ENCODE assay signal across 2 cellular contexts in the genomic region with DNA sequence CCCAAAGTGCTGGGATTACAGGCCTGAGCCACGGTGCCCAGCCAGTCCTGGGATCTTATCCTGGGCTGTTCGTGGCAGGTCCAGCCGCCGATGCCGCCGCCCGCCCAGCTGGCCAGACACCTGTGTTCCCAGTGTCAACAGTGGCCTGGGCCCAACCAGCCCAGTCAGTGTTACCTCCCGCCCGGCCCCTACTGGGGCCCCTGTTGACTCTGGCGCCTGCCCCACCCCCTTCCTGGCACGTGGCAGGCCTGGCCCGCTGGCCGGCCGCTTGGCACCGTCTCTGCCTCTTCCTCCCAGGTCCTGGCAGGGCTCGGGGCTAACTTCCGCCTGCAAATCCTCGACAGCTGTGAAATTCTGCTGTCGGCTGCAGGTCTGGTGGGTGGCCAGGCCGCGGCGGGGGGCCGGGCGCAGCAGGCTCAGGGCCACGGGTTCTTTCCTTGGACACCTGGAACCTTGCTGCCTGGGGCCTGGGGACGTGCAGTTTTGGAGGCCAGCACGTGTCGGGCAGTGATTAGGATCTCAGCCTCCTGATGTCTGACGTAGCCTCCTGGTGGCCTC.
TF ChIP-seq lines count a peak whose summit lies in the region.

No MANE protein-coding gene starts in this region.

TF ChIP-seq in IMR-90, 13 proteins besides CTCF, POLR2A, EP300 and RAD21:
- no peak for TF ChIP-seq NFE2L2 (IDR thresholded peaks at IDR 0.05; ENCODE audit: low read depth, low read length)
- TF ChIP-seq RCOR1 (IDR thresholded peaks at IDR 0.05; ENCODE audit: insufficient replicate concordance, low read length), result no peak
- peak; percentile 26; the same call in 1 of the 2 replicates for TF ChIP-seq USF2 (IDR thresholded peaks at IDR 0.05; ENCODE audit: low read depth, low read length)
- peak; percentile 17; the same call in 1 of the 2 replicates for TF ChIP-seq MXI1 (IDR thresholded peaks at IDR 0.05; ENCODE audit: borderline replicate concordance, low read depth, low read length)
- no peak for TF ChIP-seq MAZ (IDR thresholded peaks at IDR 0.05; ENCODE audit: borderline replicate concordance, low read depth, low read length)
- no peak for TF ChIP-seq CHD1 (IDR thresholded peaks at IDR 0.05; ENCODE audit: low read depth, low read length)
- no peak for TF ChIP-seq ELK1 (IDR thresholded peaks at IDR 0.05; ENCODE audit: borderline replicate concordance, low read depth, low read length)
- TF ChIP-seq SMC3 (IDR thresholded peaks at IDR 0.05; ENCODE audit: low read depth, low read length), result no peak
- no peak for TF ChIP-seq CEBPB (IDR thresholded peaks at IDR 0.05; ENCODE audit: low read depth, low read length)
- TF ChIP-seq BHLHE40 (IDR thresholded peaks at IDR 0.05; ENCODE audit: low read depth, low read length), result peak; percentile 69
- no peak for TF ChIP-seq FOS (IDR thresholded peaks at IDR 0.05; ENCODE audit: low read depth, low read length)
- no peak for TF ChIP-seq RFX5 (IDR thresholded peaks at IDR 0.05; ENCODE audit: low read depth, low read length)
- TF ChIP-seq MAFK (IDR thresholded peaks at IDR 0.05; ENCODE audit: low read depth, low read length), result no peak
TF ChIP-seq in IMR-90: peak in this region for 3.

TF ChIP-seq in HepG2, 621 proteins besides CTCF, POLR2A, EP300 and RAD21 (continues in another document):
- no peak for TF ChIP-seq HNRNPH1 (optimal IDR thresholded peaks at IDR 0.05; ENCODE audit: low read depth, low read length)
- peak; percentile 82; the same call in 1 of the 2 replicates for TF ChIP-seq ZNF235 (CRISPR knock-in tag; IDR thresholded peaks at IDR 0.05; ENCODE audit: borderline replicate concordance)
- no peak for TF ChIP-seq KAT2B (IDR thresholded peaks at IDR 0.05; ENCODE audit: borderline replicate concordance, low read depth, low read length)
- TF ChIP-seq, protein P1, sequence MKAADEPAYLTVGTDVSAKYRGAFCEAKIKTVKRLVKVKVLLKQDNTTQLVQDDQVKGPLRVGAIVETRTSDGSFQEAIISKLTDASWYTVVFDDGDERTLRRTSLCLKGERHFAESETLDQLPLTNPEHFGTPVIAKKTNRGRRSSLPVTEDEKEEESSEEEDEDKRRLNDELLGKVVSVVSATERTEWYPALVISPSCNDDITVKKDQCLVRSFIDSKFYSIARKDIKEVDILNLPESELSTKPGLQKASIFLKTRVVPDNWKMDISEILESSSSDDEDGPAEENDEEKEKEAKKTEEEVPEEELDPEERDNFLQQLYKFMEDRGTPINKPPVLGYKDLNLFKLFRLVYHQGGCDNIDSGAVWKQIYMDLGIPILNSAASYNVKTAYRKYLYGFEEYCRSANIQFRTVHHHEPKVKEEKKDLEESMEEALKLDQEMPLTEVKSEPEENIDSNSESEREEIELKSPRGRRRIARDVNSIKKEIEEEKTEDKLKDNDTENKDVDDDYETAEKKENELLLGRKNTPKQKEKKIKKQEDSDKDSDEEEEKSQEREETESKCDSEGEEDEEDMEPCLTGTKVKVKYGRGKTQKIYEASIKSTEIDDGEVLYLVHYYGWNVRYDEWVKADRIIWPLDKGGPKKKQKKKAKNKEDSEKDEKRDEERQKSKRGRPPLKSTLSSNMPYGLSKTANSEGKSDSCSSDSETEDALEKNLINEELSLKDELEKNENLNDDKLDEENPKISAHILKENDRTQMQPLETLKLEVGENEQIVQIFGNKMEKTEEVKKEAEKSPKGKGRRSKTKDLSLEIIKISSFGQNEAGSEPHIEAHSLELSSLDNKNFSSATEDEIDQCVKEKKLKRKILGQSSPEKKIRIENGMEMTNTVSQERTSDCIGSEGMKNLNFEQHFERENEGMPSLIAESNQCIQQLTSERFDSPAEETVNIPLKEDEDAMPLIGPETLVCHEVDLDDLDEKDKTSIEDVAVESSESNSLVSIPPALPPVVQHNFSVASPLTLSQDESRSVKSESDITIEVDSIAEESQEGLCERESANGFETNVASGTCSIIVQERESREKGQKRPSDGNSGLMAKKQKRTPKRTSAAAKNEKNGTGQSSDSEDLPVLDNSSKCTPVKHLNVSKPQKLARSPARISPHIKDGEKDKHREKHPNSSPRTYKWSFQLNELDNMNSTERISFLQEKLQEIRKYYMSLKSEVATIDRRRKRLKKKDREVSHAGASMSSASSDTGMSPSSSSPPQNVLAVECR (CRISPR knock-in tag; IDR thresholded peaks at IDR 0.05; ENCODE audit: borderline replicate concordance), result peak; percentile 99
- TF ChIP-seq NCOA2 (CRISPR knock-in tag; IDR thresholded peaks at IDR 0.05), result peak; percentile 88
- peak; percentile 84; the same call in 1 of the 2 replicates for TF ChIP-seq ZNF564 (CRISPR knock-in tag; IDR thresholded peaks at IDR 0.05)
- TF ChIP-seq, protein P2, sequence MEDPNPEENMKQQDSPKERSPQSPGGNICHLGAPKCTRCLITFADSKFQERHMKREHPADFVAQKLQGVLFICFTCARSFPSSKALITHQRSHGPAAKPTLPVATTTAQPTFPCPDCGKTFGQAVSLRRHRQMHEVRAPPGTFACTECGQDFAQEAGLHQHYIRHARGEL (CRISPR knock-in tag; IDR thresholded peaks at IDR 0.05), result no peak
- TF ChIP-seq ZNF256 (CRISPR knock-in tag; conservative IDR thresholded peaks at IDR 0.05), result 0 out of 2 replicates have a peak, but pooled peaks have one; percentile 59
- peak; percentile 89; the same call in 1 of the 2 replicates for TF ChIP-seq TSC22D2 (CRISPR knock-in tag; IDR thresholded peaks at IDR 0.05; ENCODE audit: borderline replicate concordance)
- TF ChIP-seq, protein P3, sequence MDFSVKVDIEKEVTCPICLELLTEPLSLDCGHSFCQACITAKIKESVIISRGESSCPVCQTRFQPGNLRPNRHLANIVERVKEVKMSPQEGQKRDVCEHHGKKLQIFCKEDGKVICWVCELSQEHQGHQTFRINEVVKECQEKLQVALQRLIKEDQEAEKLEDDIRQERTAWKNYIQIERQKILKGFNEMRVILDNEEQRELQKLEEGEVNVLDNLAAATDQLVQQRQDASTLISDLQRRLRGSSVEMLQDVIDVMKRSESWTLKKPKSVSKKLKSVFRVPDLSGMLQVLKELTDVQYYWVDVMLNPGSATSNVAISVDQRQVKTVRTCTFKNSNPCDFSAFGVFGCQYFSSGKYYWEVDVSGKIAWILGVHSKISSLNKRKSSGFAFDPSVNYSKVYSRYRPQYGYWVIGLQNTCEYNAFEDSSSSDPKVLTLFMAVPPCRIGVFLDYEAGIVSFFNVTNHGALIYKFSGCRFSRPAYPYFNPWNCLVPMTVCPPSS (IDR thresholded peaks at IDR 0.05), result no peak
- no peak for TF ChIP-seq EED (CRISPR knock-in tag; IDR thresholded peaks at IDR 0.05)
- TF ChIP-seq CREB1 (IDR thresholded peaks at IDR 0.05), result no peak
- no peak for TF ChIP-seq CREB1 (CRISPR knock-in tag; IDR thresholded peaks at IDR 0.05)
- TF ChIP-seq SP5 (CRISPR knock-in tag; IDR thresholded peaks at IDR 0.05; ENCODE audit: borderline replicate concordance, low read depth), result peak; percentile 99
- peak; percentile 78 for TF ChIP-seq SALL2 (CRISPR knock-in tag; IDR thresholded peaks at IDR 0.05)
- no peak for TF ChIP-seq TCF12 (IDR thresholded peaks at IDR 0.05)
- peak; percentile 85; the same call in 1 of the 2 replicates for TF ChIP-seq TCF12 (CRISPR knock-in tag; IDR thresholded peaks at IDR 0.05)
- peak; percentile 98 for TF ChIP-seq MYC (CRISPR knock-in tag; IDR thresholded peaks at IDR 0.05; ENCODE audit: borderline replicate concordance)
- no peak; the same call in 1 of the 2 replicates for TF ChIP-seq SOX13 (IDR thresholded peaks at IDR 0.05)
- peak in 1 of 2 experiments; percentile 85; a peak in 2 of 4 replicates for TF ChIP-seq SOX13 (CRISPR knock-in tag; conservative IDR thresholded peaks at IDR 0.05 in 1 of 2, IDR thresholded peaks at IDR 0.05 in 1 of 2)
- peak; percentile 90; the same call in 1 of the 2 replicates for TF ChIP-seq NFKB2 (CRISPR knock-in tag; IDR thresholded peaks at IDR 0.05; ENCODE audit: borderline replicate concordance)
- TF ChIP-seq, protein P4, sequence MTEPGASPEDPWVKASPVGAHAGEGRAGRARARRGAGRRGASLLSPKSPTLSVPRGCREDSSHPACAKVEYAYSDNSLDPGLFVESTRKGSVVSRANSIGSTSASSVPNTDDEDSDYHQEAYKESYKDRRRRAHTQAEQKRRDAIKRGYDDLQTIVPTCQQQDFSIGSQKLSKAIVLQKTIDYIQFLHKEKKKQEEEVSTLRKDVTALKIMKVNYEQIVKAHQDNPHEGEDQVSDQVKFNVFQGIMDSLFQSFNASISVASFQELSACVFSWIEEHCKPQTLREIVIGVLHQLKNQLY (CRISPR knock-in tag; IDR thresholded peaks at IDR 0.05), result peak; percentile 95
- TF ChIP-seq ZNF543 (CRISPR knock-in tag; IDR thresholded peaks at IDR 0.05), result peak; percentile 60; the same call in 1 of the 2 replicates
- TF ChIP-seq ZNF674 (CRISPR knock-in tag; IDR thresholded peaks at IDR 0.05; ENCODE audit: low read depth), result no peak
- peak; percentile 72; the same call in 1 of the 2 replicates for TF ChIP-seq AHR (CRISPR knock-in tag; IDR thresholded peaks at IDR 0.05)
- TF ChIP-seq ZNF292 (CRISPR knock-in tag; IDR thresholded peaks at IDR 0.05; ENCODE audit: borderline replicate concordance, low read depth), result peak; percentile 53; the same call in 1 of the 2 replicates
- TF ChIP-seq ZNF792 (CRISPR knock-in tag; IDR thresholded peaks at IDR 0.05), result peak; percentile 80; the same call in 1 of the 2 replicates
- TF ChIP-seq AGO2 (optimal IDR thresholded peaks at IDR 0.05; ENCODE audit: low read depth, low read length), result peak; percentile 49
- peak; percentile 70; the same call in 1 of the 2 replicates for TF ChIP-seq RFXANK (CRISPR knock-in tag; IDR thresholded peaks at IDR 0.05)
- peak; percentile 79; the same call in 1 of the 2 replicates for TF ChIP-seq ZSCAN22 (CRISPR knock-in tag; IDR thresholded peaks at IDR 0.05)
- peak; percentile 72; the same call in 1 of the 2 replicates for TF ChIP-seq ZFP36L1 (CRISPR knock-in tag; IDR thresholded peaks at IDR 0.05)
- TF ChIP-seq ZNF589 (CRISPR knock-in tag; conservative IDR thresholded peaks at IDR 0.05), result peak; percentile 75; the same call in 1 of the 2 replicates
- peak; percentile 99 for TF ChIP-seq SAP130 (CRISPR knock-in tag; IDR thresholded peaks at IDR 0.05; ENCODE audit: low read depth)
- TF ChIP-seq, protein P5, sequence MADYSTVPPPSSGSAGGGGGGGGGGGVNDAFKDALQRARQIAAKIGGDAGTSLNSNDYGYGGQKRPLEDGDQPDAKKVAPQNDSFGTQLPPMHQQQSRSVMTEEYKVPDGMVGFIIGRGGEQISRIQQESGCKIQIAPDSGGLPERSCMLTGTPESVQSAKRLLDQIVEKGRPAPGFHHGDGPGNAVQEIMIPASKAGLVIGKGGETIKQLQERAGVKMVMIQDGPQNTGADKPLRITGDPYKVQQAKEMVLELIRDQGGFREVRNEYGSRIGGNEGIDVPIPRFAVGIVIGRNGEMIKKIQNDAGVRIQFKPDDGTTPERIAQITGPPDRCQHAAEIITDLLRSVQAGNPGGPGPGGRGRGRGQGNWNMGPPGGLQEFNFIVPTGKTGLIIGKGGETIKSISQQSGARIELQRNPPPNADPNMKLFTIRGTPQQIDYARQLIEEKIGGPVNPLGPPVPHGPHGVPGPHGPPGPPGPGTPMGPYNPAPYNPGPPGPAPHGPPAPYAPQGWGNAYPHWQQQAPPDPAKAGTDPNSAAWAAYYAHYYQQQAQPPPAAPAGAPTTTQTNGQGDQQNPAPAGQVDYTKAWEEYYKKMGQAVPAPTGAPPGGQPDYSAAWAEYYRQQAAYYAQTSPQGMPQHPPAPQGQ (CRISPR knock-in tag; IDR thresholded peaks at IDR 0.05; ENCODE audit: borderline replicate concordance), result no peak
- TF ChIP-seq CENPX (CRISPR knock-in tag; IDR thresholded peaks at IDR 0.05), result no peak
- TF ChIP-seq JUND (CRISPR knock-in tag; IDR thresholded peaks at IDR 0.05), result peak; percentile 14; the same call in 1 of the 2 replicates
- peak; percentile 60; the same call in 1 of the 2 replicates for TF ChIP-seq REPIN1 (CRISPR knock-in tag; IDR thresholded peaks at IDR 0.05; ENCODE audit: borderline replicate concordance, low read depth)
- TF ChIP-seq, protein P6, sequence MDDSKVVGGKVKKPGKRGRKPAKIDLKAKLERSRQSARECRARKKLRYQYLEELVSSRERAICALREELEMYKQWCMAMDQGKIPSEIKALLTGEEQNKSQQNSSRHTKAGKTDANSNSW (CRISPR knock-in tag; IDR thresholded peaks at IDR 0.05; ENCODE audit: borderline replicate concordance), result peak; percentile 54; the same call in 1 of the 2 replicates
- TF ChIP-seq, protein P7, sequence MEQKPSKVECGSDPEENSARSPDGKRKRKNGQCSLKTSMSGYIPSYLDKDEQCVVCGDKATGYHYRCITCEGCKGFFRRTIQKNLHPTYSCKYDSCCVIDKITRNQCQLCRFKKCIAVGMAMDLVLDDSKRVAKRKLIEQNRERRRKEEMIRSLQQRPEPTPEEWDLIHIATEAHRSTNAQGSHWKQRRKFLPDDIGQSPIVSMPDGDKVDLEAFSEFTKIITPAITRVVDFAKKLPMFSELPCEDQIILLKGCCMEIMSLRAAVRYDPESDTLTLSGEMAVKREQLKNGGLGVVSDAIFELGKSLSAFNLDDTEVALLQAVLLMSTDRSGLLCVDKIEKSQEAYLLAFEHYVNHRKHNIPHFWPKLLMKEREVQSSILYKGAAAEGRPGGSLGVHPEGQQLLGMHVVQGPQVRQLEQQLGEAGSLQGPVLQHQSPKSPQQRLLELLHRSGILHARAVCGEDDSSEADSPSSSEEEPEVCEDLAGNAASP (CRISPR knock-in tag; IDR thresholded peaks at IDR 0.05; ENCODE audit: borderline replicate concordance), result peak; percentile 87
- no peak for TF ChIP-seq ZNF780A (CRISPR knock-in tag; IDR thresholded peaks at IDR 0.05)
- 0 out of 2 replicates have a peak, but pooled peaks have one; percentile 61 for TF ChIP-seq PCBP1 (IDR thresholded peaks at IDR 0.05; ENCODE audit: borderline replicate concordance, low read depth, low read length)
- peak; percentile 95; the same call in 1 of the 2 replicates for TF ChIP-seq CBX5 (CRISPR knock-in tag; IDR thresholded peaks at IDR 0.05; ENCODE audit: borderline replicate concordance)
- peak; percentile 77; the same call in 1 of the 2 replicates for TF ChIP-seq ZNF740 (CRISPR knock-in tag; IDR thresholded peaks at IDR 0.05)
- peak; percentile 83 for TF ChIP-seq MED8 (CRISPR knock-in tag; IDR thresholded peaks at IDR 0.05; ENCODE audit: insufficient replicate concordance)
- peak; percentile 28; the same call in 1 of the 2 replicates for TF ChIP-seq CENPT (CRISPR knock-in tag; IDR thresholded peaks at IDR 0.05; ENCODE audit: low read depth)
- no peak for TF ChIP-seq CERS6 (CRISPR knock-in tag; IDR thresholded peaks at IDR 0.05)
